9 cellular contexts compared by ENCODE assay signal in genomic region chr9:136665111-136665703, GRCh38. TPM values are rescaled to one million over a fixed set of nuclear protein-coding genes. Genes with fewer than 3 reads are reported as not detected.
DNase-seq lines count a peak whose midpoint lies in the region; ATAC-seq, FAIRE-seq and TF ChIP-seq lines count a peak whose summit lies in the region.
"Had no signal": no experiment of that assay in that cellular context is flagged by ENCODE, and none has a peak within 500 bp of the region (broad histone marks: within the 10 kb centered on the region; RNA-seq: fewer than 3 reads in every experiment).

No MANE protein-coding gene starts in this region.

- no peaks in the 10 kb centered on the region for H3K9me3 Mint-ChIP-seq in effector memory CD8-positive, alpha-beta T cell
- H3K9me3 Mint-ChIP-seq in nephron progenitor cell = no peaks in the 10 kb centered on the region

- no peaks in the 10 kb centered on the region for H3K36me3 Mint-ChIP-seq in effector memory CD8-positive, alpha-beta T cell (ENCODE audit: insufficient read depth)
- H3K36me3 Mint-ChIP-seq in nephron progenitor cell (ENCODE audit: low read depth) = no peaks in the 10 kb centered on the region

- peaks cover 0 to 13% of the 10 kb centered on the region in 2 donors for H3K4me1 Mint-ChIP-seq in effector memory CD8-positive, alpha-beta T cell (ENCODE audit: low read depth in 2 of 2)
- H3K4me1 Mint-ChIP-seq in nephron progenitor cell = peaks cover 31% of the 10 kb centered on the region

- peak; percentile 44 for DNase-seq in NCI-H748 (lab: John Stamatoyannopoulos, UW; ENCODE audit: unreplicated experiment)
- DNase-seq in NCI-H748 treated with DMSO at 0.1 percent for 48 hours (lab: John Stamatoyannopoulos, UW) = no peak
- peak; percentile 29 for DNase-seq in SK-MEL-5 (ENCODE audit: low read depth, low spot score)
- no peak for DNase-seq in effector memory CD8-positive, alpha-beta T cell
- DNase-seq in nephron progenitor cell = peak; percentile 62
- DNase-seq in DMS79 treated with DMSO at 0.1 percent for 48 hours (lab: John Stamatoyannopoulos, UW) = no peak
- DNase-seq in RCC 7860 (ENCODE audit: low spot score) = no peak

- no peak for FAIRE-seq in RCC 7860 (lab: Jason Lieb, UNC)

- TF ChIP-seq CTCF in nephron progenitor cell (IDR thresholded peaks at IDR 0.05) = peak; percentile 25

- in situ Hi-C loops in SK-MEL-5 (cut with HindIII; ENCODE audit: low pct_unique_long_range_greater_than_20kb, low sequenced_read_pairs) = no loop called here

- ATAC-seq in effector memory CD8-positive, alpha-beta T cell (replicated peaks) = peak; percentile 42
- no peak for ATAC-seq in HG02588 (IDR thresholded peaks at IDR 0.05; ENCODE audit: unreplicated experiment)

- H3K4me3 Mint-ChIP-seq in effector memory CD8-positive, alpha-beta T cell = peak overlapping the region; percentile 79 to 83
- peak overlapping the region; percentile 73 for H3K4me3 Mint-ChIP-seq in nephron progenitor cell

- H3K27me3 Mint-ChIP-seq in effector memory CD8-positive, alpha-beta T cell = peaks cover 25 to 66% of the 10 kb centered on the region in 2 donors
- H3K27me3 Mint-ChIP-seq in nephron progenitor cell (ENCODE audit: low read depth, poor library complexity) = no peaks in the 10 kb centered on the region

- H3K27ac Mint-ChIP-seq in effector memory CD8-positive, alpha-beta T cell = peak overlapping the region in 1 of 2 donors; percentile 67
- no peak overlapping the region for H3K27ac Mint-ChIP-seq in nephron progenitor cell

RNA-seq across cellular contexts. Expression of gene EGFL7, which starts 2.5 kb away (rescaled TPM):
- 61.5 and 66.9 TPM in 2 replicates for total RNA-seq in SK-MEL-5 (2014; rRNA removed; shearing (Covaris generic))
- 149 and 171 TPM in 2 replicates for polyA plus RNA-seq in SK-MEL-5 (2015; cell fraction: cytosol; rRNA removed)
- polyA plus RNA-seq in SK-MEL-5 (2015; cell fraction: nucleus; rRNA removed) = 32.6 and 36.2 TPM in 2 replicates

RNA-seq across cellular contexts. Expression of gene AGPAT2, which starts 22.1 kb away (rescaled TPM):
- 52.3 and 54.1 TPM in 2 replicates for total RNA-seq in SK-MEL-5 (2014; rRNA removed; shearing (Covaris generic))
- 92.0 and 97.9 TPM in 2 replicates for polyA plus RNA-seq in SK-MEL-5 (2015; cell fraction: cytosol; rRNA removed)
- 50.6 and 71.9 TPM in 2 replicates for polyA plus RNA-seq in SK-MEL-5 (2015; cell fraction: nucleus; rRNA removed)

RNA-seq across cellular contexts. Expression of gene DIPK1B, which starts 47.2 kb away (rescaled TPM):
- 42.0 and 45.6 TPM in 2 replicates for total RNA-seq in SK-MEL-5 (2014; rRNA removed; shearing (Covaris generic))
- polyA plus RNA-seq in SK-MEL-5 (2015; cell fraction: cytosol; rRNA removed) = 43.9 and 50.5 TPM in 2 replicates
- 65.7 and 66.9 TPM in 2 replicates for polyA plus RNA-seq in SK-MEL-5 (2015; cell fraction: nucleus; rRNA removed)
- total RNA-seq: activated CD8-positive, alpha-beta memory T cell treated with anti-CD3 and anti-CD28 coated beads for 36 hours had no signal

Comparison
In these comparisons a context has a peak if more than half of its experiments do, and no peak if none do; other contexts are left out.
1. DNase-seq: peak in NCI-H748 (single experiment), SK-MEL-5 (single experiment) and nephron progenitor cell (single experiment); none in NCI-H748 treated with DMSO at 0.1 percent for 48 hours (single experiment), effector memory CD8-positive, alpha-beta T cell (0 of 3), DMS79 treated with DMSO at 0.1 percent for 48 hours (single experiment) and RCC 7860 (single experiment).